Comparison of ENCODE assay signal across 8 cellular contexts in the genomic region with DNA sequence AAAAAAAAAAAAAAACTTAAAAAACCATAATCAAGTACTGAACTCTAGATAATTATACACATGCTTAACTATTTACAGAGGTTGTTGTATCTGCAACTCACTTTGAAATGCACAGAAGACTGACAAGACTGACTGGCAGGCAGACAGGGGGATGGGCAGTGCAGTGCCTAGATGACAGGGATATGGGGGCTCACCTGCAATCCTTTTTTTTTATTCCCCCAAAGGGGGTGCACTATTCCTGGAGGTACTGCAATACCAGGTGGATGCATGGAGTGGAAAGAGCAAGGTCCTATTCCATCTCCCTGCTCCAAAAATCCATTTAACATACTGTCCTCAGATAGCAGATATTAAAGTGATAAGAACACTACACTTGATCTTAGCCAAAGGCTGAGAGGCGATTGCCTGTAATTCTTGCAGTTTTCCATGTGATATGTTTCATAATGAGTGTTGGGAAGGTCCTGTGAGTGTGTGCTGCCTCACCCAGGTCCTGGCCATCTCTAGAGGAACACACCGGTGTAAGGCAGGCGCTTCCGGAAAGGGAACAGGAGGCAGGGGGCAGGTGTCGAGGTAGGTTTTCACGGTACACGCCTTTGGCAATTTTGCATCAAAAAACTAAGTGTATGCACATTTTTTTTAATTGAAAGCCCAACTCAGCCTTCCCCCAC. TPM values are rescaled to one million over a fixed set of nuclear protein-coding genes. Genes with fewer than 3 reads are reported as not detected.
DNase-seq lines count a peak whose midpoint lies in the region; ATAC-seq and TF ChIP-seq lines count a peak whose summit lies in the region.

No MANE protein-coding gene starts in this region.

- peaks cover 8% of the 10 kb centered on the region for H3K4me1 ChIP-seq in mesodermal cell (ENCODE audit: control insufficient read depth, insufficient read depth, low read length, poor library complexity, severe bottlenecking)

- ATAC-seq in HG02763 (IDR thresholded peaks at IDR 0.05; ENCODE audit: unreplicated experiment), result peak; percentile 5
- no peak for ATAC-seq in GM19395 (IDR thresholded peaks at IDR 0.05; ENCODE audit: unreplicated experiment)
- ATAC-seq in HG03565 (IDR thresholded peaks at IDR 0.05; ENCODE audit: unreplicated experiment), result no peak

- peak overlapping the region; percentile 71 for H3K27ac ChIP-seq in 22Rv1
- no peak overlapping the region for H3K27ac ChIP-seq in mesodermal cell (ENCODE audit: low read depth, low read length, severe bottlenecking)

- DNase-seq in cerebellum (ENCODE audit: low spot score) (peak; percentile 20), UCSD-AML1 (lab: John Stamatoyannopoulos, UW; ENCODE audit: unreplicated experiment) (no peak), NCI-H1092 treated with DMSO at 0.1 percent for 48 hours (lab: John Stamatoyannopoulos, UW) (no peak)

- 10 to 20% methylated on average over 5 to 6 of the region's 7 CpGs for WGBS in mesodermal cell (ENCODE audit: insufficient coverage in 2 of 2), 2 experiments

- TF ChIP-seq CTCF in 22Rv1 (IDR thresholded peaks at IDR 0.05), result no peak

- H3K4me3 ChIP-seq in mesodermal cell (ENCODE audit: extremely low read depth, insufficient read depth, low read length, poor library complexity, severe bottlenecking), result peak overlapping the region; percentile 23

- H3K36me3 ChIP-seq in mesodermal cell (ENCODE audit: control insufficient read depth, insufficient read depth, low read length), result peaks cover 51% of the 10 kb centered on the region

- H3K9me3 ChIP-seq in mesodermal cell (ENCODE audit: control insufficient read depth, low read length), result no peaks in the 10 kb centered on the region

RNA-seq across cellular contexts. Expression of a gene that starts 22.7 kb away (rescaled TPM):
- total RNA-seq in cerebellum, result 70.1 TPM
- 214 TPM for polyA plus RNA-seq in mesodermal cell (2013, experiment 1 of 2)
- 174 TPM for polyA plus RNA-seq in mesodermal cell (2013, experiment 2 of 2)

RNA-seq across cellular contexts. Expression of a gene that starts 48.6 kb away (rescaled TPM):
- total RNA-seq in cerebellum, result 30.8 TPM
- 80.8 TPM for polyA plus RNA-seq in mesodermal cell (2013, experiment 1 of 2)
- polyA plus RNA-seq in mesodermal cell (2013, experiment 2 of 2), result 75.4 TPM
